Comparison of ENCODE assay signal across 25 cellular contexts in genomic region chr4:46856347-46856746, GRCh38. TPM values are rescaled to one million over a fixed set of nuclear protein-coding genes. Genes with fewer than 3 reads are reported as not detected.
"Had no signal": no experiment of that assay in that cellular context is flagged by ENCODE, and none has a peak within 500 bp of the region (broad histone marks: within the 10 kb centered on the region; RNA-seq: fewer than 3 reads in every experiment).

No MANE protein-coding gene starts in this region.

- H3K4me1 ChIP-seq: esophagus muscularis mucosa, gastrocnemius medialis, heart right ventricle, psoas muscle, sigmoid colon, transverse colon had no signal

- H3K27me3 ChIP-seq: esophagus muscularis mucosa, gastrocnemius medialis, heart right ventricle, neutrophil, sigmoid colon, transverse colon had no signal

- H3K27ac ChIP-seq: epithelial cell of prostate, esophagus muscularis mucosa, gastrocnemius medialis, heart right ventricle, neutrophil, psoas muscle, sigmoid colon, skin epidermis, transverse colon had no signal

- DNase-seq: effector memory CD8-positive, alpha-beta T cell; gastrocnemius medialis; heart right ventricle; islet precursor cell; mucosa of descending colon; naive thymus-derived CD8-positive, alpha-beta T cell; psoas muscle; sigmoid colon; stimulated activated CD4-positive, alpha-beta T cell treated with anti-CD3 and anti-CD28 coated beads, Interleukin-2, amount 100 ng/mL, for 24 hours; stimulated activated CD4-positive, alpha-beta T cell treated with anti-CD3 and anti-CD28 coated beads, Interleukin-4, amount 100 ng/mL, for 4 hours; stimulated activated naive B cell treated with anti-CD40 and anti-IgM and Interleukin-4, amounts not matched to agents 10 μg/mL and 1 μg/mL and 100 μg/mL, for 72 hours; stimulated activated naive CD8-positive, alpha-beta T cell treated with anti-CD3 and anti-CD28 coated beads, Interleukin-15, amount 100 ng/mL, for 72 hours; transverse colon had no signal

- H3K36me3 ChIP-seq: esophagus muscularis mucosa, gastrocnemius medialis, heart right ventricle, neutrophil, sigmoid colon, thoracic aorta, transverse colon had no signal

- H3K9me3 ChIP-seq: esophagus muscularis mucosa, gastrocnemius medialis, heart right ventricle, mucosa of descending colon, neutrophil, psoas muscle, sigmoid colon, thoracic aorta, transverse colon had no signal

- H3K4me3 ChIP-seq: esophagus muscularis mucosa, gastrocnemius medialis, heart right ventricle, mucosa of descending colon, psoas muscle, sigmoid colon, skin epidermis, thoracic aorta, transverse colon had no signal

- ATAC-seq: effector memory CD8-positive, alpha-beta T cell; gastrocnemius medialis; heart right ventricle; left lobe of liver; mucosa of descending colon; naive thymus-derived CD8-positive, alpha-beta T cell; psoas muscle; stimulated activated naive B cell treated with anti-CD40 and anti-IgM and Interleukin-4, amounts not matched to agents 10 μg/mL and 1 μg/mL and 100 μg/mL, for 72 hours; stimulated activated naive CD8-positive, alpha-beta T cell treated with anti-CD3 and anti-CD28 coated beads, Interleukin-15, amount 100 ng/mL, for 72 hours had no signal

RNA-seq across cellular contexts. Expression of gene COX7B2, which starts 52.7 kb away (rescaled TPM):
- total RNA-seq: esophagus muscularis mucosa; fibroblast of villous mesenchyme; gastrocnemius medialis; heart right ventricle; left lobe of liver; lower leg skin; mucosa of descending colon; naive thymus-derived CD8-positive, alpha-beta T cell; osteoblast; psoas muscle; sigmoid colon; subcutaneous adipose tissue; thoracic aorta; transverse colon; ureter had no signal
- polyA plus RNA-seq: heart right ventricle; naive thymus-derived CD8-positive, alpha-beta T cell; neural cell; psoas muscle; sigmoid colon had no signal
